10 cellular contexts compared by ENCODE assay signal in genomic region chr7:109844362-109844761, GRCh38.
A peak's percentile ranks its signal among the peaks of the same experiment; 100 is the strongest.
DNase-seq lines count a peak whose midpoint lies in the region; ATAC-seq and TF ChIP-seq lines count a peak whose summit lies in the region.
"Had no signal": no experiment of that assay in that cellular context is flagged by ENCODE, and none has a peak within 500 bp of the region (broad histone marks: within the 10 kb centered on the region; RNA-seq: fewer than 3 reads in every experiment).

No MANE protein-coding gene starts in this region.

- in situ Hi-C loops in transverse colon (cut with MboI; ENCODE audit: low pct_ligation_motif_present in 1 of 4, low pct_unique_long_range_greater_than_20kb in 1 of 4, low sequenced_read_pairs in 3 of 4), result loop anchor here in 1 of 4 donors (25.0 kb wide), 1 partner anchor 1643 kb away; no protein-coding TSS in a partner anchor

- TF ChIP-seq EP300 in transverse colon (IDR thresholded peaks at IDR 0.05; ENCODE audit: low read depth), result no peak

- H3K27me3 ChIP-seq in cardiac muscle cell (no peaks in the 10 kb centered on the region), transverse colon (no peaks in the 10 kb centered on the region)

- TF ChIP-seq CTCF in cardiac muscle cell (IDR thresholded peaks at IDR 0.05; ENCODE audit: low read depth, low read length), result peak; percentile 24
- peak; percentile 62 for TF ChIP-seq CTCF in epithelial cell of esophagus (IDR thresholded peaks at IDR 0.05; ENCODE audit: insufficient read depth, low read depth, low read length, missing control alignments)
- TF ChIP-seq CTCF in transverse colon (IDR thresholded peaks at IDR 0.05), result peak in 4 of 5 experiments; percentile 22 to 26 (median 23)

- no peak for TF ChIP-seq POLR2A in transverse colon (IDR thresholded peaks at IDR 0.05)

- peak; percentile 6 to 15 for DNase-seq in cardiac muscle cell (ENCODE audit: low read depth in 1 of 2, low spot score in 1 of 2)
- DNase-seq in left cardiac atrium, result no peak
- DNase-seq in NCI-H748 (lab: John Stamatoyannopoulos, UW; ENCODE audit: unreplicated experiment), result peak; percentile 60
- DNase-seq in epithelial cell of esophagus (ENCODE audit: low read depth), result peak; percentile 39
- DNase-seq in transverse colon, result no peak
- DNase-seq in middle frontal gyrus (ENCODE audit: extremely low spot score, low spot score), result no peak
- DNase-seq in SIG-M5 (lab: John Stamatoyannopoulos, UW), result no peak
- DNase-seq: effector memory CD8-positive, alpha-beta T cell had no signal

- H3K36me3 ChIP-seq in cardiac muscle cell, result no peaks in the 10 kb centered on the region
- H3K36me3 ChIP-seq in transverse colon, result no peaks in the 10 kb centered on the region
- H3K36me3 ChIP-seq: thoracic aorta had no signal

- intact Hi-C loops in left cardiac atrium (cut with DNase I) (loop anchor here in 1 of 2 donors (5.0 to 10.0 kb wide), 2 partner anchors 1250 to 1643 kb away; partner anchors contain the start of gene LRRN3), transverse colon (cut with DNase I; ENCODE audit: low total_unique reads) (no loop called here)

- H3K4me1 ChIP-seq in cardiac muscle cell (ENCODE audit: low read depth), result peaks cover 6% of the 10 kb centered on the region
- no peaks in the 10 kb centered on the region for H3K4me1 ChIP-seq in transverse colon

- ATAC-seq in left cardiac atrium (no peak), HG02840 (IDR thresholded peaks at IDR 0.05; ENCODE audit: low FRiP score, unreplicated experiment) (no peak)
- ATAC-seq: effector memory CD8-positive, alpha-beta T cell had no signal

- H3K27ac ChIP-seq in cardiac muscle cell (no peak overlapping the region), transverse colon (no peak overlapping the region)
- H3K27ac ChIP-seq: thoracic aorta had no signal

- H3K4me3 ChIP-seq in cardiac muscle cell, result no peak overlapping the region
- no peak overlapping the region for H3K4me3 ChIP-seq in epithelial cell of esophagus (ENCODE audit: low read length)
- no peak overlapping the region for H3K4me3 ChIP-seq in transverse colon
- H3K4me3 ChIP-seq: thoracic aorta had no signal

- H3K9me3 ChIP-seq in cardiac muscle cell (ENCODE audit: low read depth) (no peaks in the 10 kb centered on the region), transverse colon (no peaks in the 10 kb centered on the region)
- H3K9me3 ChIP-seq: thoracic aorta had no signal

Comparison
In these comparisons a context has a peak if more than half of its experiments do, and no peak if none do; other contexts are left out.
1. DNase-seq: peak in cardiac muscle cell (2 of 2), NCI-H748 (single experiment) and epithelial cell of esophagus (single experiment); none in left cardiac atrium (single experiment), transverse colon (single experiment), middle frontal gyrus (single experiment) and SIG-M5 (single experiment).
2. Peak in every context shown above with its lines, with median percentiles within 50 percentile points of each other: CTCF ChIP-seq.